ENCODE assay signal across 37 cellular contexts in the genomic region with DNA sequence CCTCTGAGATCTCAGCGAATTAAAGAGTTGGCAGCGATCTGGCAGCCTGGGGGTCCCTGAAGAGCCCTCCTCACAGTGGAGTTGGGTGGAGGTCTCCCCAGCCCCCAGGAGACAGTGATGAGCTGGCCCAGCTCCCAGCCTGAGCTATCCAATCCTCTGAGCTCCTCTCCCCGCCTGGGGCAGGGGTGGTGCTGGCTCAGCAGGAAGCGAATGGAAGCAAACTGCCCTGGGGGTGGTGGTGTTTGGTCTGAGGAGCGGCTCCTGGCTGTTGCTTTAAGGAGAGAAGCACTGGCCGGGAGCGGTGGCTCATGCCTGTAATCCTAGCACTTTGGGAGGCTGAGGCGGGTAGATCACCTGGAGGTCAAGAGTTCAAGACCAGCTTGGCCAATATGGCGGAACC. TPM values are rescaled to one million over a fixed set of nuclear protein-coding genes. Genes with fewer than 3 reads are reported as not detected.
"Had no signal": no experiment of that assay in that cellular context is flagged by ENCODE, and none has a peak within 500 bp of the region (broad histone marks: within the 10 kb centered on the region; RNA-seq: fewer than 3 reads in every experiment).

No MANE protein-coding gene starts in this region.

- H3K27ac Mint-ChIP-seq: activated B cell treated with CpG ODN at 0.5 μM for 24 hours; activated CD4-positive, alpha-beta memory T cell treated with anti-CD3 and anti-CD28 coated beads for 36 hours; activated CD4-positive, alpha-beta T cell treated with anti-CD3 and anti-CD28 coated beads, Interleukin-2, amount 10 ng/mL, durations not matched to agents 24 days and 14 days; activated CD8-positive, alpha-beta T cell treated with anti-CD3 and anti-CD28 coated beads for 36 hours; activated naive CD4-positive, alpha-beta T cell treated with anti-CD3 and anti-CD28 coated beads for 36 hours; activated naive CD4-positive, alpha-beta T cell treated with anti-CD3 and anti-CD28 coated beads, Interleukin-2, amount 50 U/mL, for 72 hours; activated naive CD8-positive, alpha-beta T cell treated with anti-CD3 and anti-CD28 coated beads for 36 hours; activated T-cell treated with anti-CD3 and anti-CD28 coated beads, Interleukin-2, amount 50 U/mL, for 72 hours; activated T-helper 1 cell treated with anti-CD3 and anti-CD28 coated beads, Interleukin-12 subunit alpha, Interleukin-12 subunit beta, Interleukin-2, Interleukin-4 antibody, amounts not matched to agents 30 ng/mL and 10 ng/mL and 1 ng/mL, durations not matched to agents 14 hours and 24 hours and 36 hours; activated T-helper 17 cell treated with anti-CD3 and anti-CD28 coated beads, Interleukin-2, amount 50 U/mL, for 72 hours; T-helper 1 cell treated with Interleukin-12 subunit alpha and Interleukin-12 subunit beta and Interleukin-4 antibody, amounts not matched to agents 30 μg/mL and 1 μg/mL, for 36 hours; T-helper 2 cell treated with Interferon-gamma antibody and Interleukin-4, amounts not matched to agents 5 μg/mL and 100 μg/mL, for 36 hours had no signal

- H3K4me1 ChIP-seq: adrenal gland, body of pancreas, breast epithelium had no signal

- DNase-seq: activated B cell treated with CpG ODN at 0.5 μM for 24 hours; activated CD4-positive, alpha-beta memory T cell treated with anti-CD3 and anti-CD28 coated beads for 36 hours; activated CD4-positive, alpha-beta T cell treated with anti-CD3 and anti-CD28 coated beads for 4 hours; activated CD4-positive, alpha-beta T cell treated with anti-CD3 and anti-CD28 coated beads, Interleukin-2, amount 10 ng/mL, durations not matched to agents 24 days and 14 days; activated CD4-positive, alpha-beta T cell treated with anti-CD3 and anti-CD28 coated beads, Interleukin-2, amount 50 U/mL, for 1 hour; activated CD4-positive, alpha-beta T cell treated with anti-CD3 and anti-CD28 coated beads, Interleukin-2, amount 50 U/mL, for 4 hours; activated CD4-positive, CD25-positive, alpha-beta regulatory T cell treated with anti-CD3 and anti-CD28 coated beads, Interleukin-2, amount 50 U/mL, for 72 hours; activated CD8-positive, alpha-beta memory T cell treated with anti-CD3 and anti-CD28 coated beads, Interleukin-2, amount 50 U/mL, for 4 hours; activated CD8-positive, alpha-beta T cell treated with anti-CD3 and anti-CD28 coated beads for 36 hours; activated effector memory CD4-positive, alpha-beta T cell treated with anti-CD3 and anti-CD28 coated beads, Interleukin-2, amount 50 U/mL, for 16 hours; activated gamma-delta T cell treated with Interleukin-2 at 50 U/mL for 16 hours; activated naive CD4-positive, alpha-beta T cell; activated naive CD4-positive, alpha-beta T cell treated with anti-CD3 and anti-CD28 coated beads for 36 hours; activated naive CD4-positive, alpha-beta T cell treated with anti-CD3 and anti-CD28 coated beads, Interleukin-2, amount 50 U/mL, for 16 hours; activated naive CD8-positive, alpha-beta T cell treated with anti-CD3 and anti-CD28 coated beads for 36 hours; activated T-cell treated with anti-CD3 and anti-CD28 coated beads for 4 hours; activated T-cell treated with anti-CD3 and anti-CD28 coated beads, Interleukin-2, amount 50 U/mL, for 1 hour; activated T-cell treated with anti-CD3 and anti-CD28 coated beads, Interleukin-2, amount 50 U/mL, for 4 hours; activated T-cell treated with anti-CD3 and anti-CD28 coated beads, Interleukin-2, amount 50 U/mL, for 72 hours; adrenal gland; amniotic stem cell; body of pancreas; brain microvascular endothelial cell; SW 1271; T-helper 1 cell; T-helper 2 cell; T-helper 9 cell had no signal

- H3K4me1 Mint-ChIP-seq: activated B cell treated with CpG ODN at 0.5 μM for 24 hours; activated CD4-positive, alpha-beta T cell treated with anti-CD3 and anti-CD28 coated beads, Interleukin-2, amount 10 ng/mL, durations not matched to agents 24 days and 14 days; activated naive CD8-positive, alpha-beta T cell treated with anti-CD3 and anti-CD28 coated beads for 36 hours; activated T-helper 17 cell treated with anti-CD3 and anti-CD28 coated beads, Interleukin-2, amount 50 U/mL, for 72 hours had no signal

- H3K27me3 Mint-ChIP-seq: activated B cell treated with CpG ODN at 0.5 μM for 24 hours had no signal

- H3K27ac ChIP-seq: adrenal gland, body of pancreas, brain microvascular endothelial cell, breast epithelium, VCaP had no signal

- H3K27me3 ChIP-seq: adrenal gland, body of pancreas, brain microvascular endothelial cell had no signal

- ATAC-seq: activated CD8-positive, alpha-beta T cell treated with anti-CD3 and anti-CD28 coated beads for 36 hours; activated naive CD4-positive, alpha-beta T cell treated with anti-CD3 and anti-CD28 coated beads, Interleukin-2, amount 50 U/mL, for 72 hours; activated T-cell treated with anti-CD3 and anti-CD28 coated beads, Interleukin-2, amount 50 U/mL, for 4 hours; activated T-cell treated with anti-CD3 and anti-CD28 coated beads, Interleukin-2, amount 50 U/mL, for 72 hours; activated T-helper 17 cell treated with anti-CD3 and anti-CD28 coated beads, Interleukin-2, amount 50 U/mL, for 72 hours; body of pancreas had no signal

- FAIRE-seq: astrocyte, TTC549 had no signal

- H3K4me3 Mint-ChIP-seq: activated B cell treated with CpG ODN at 0.5 μM for 24 hours; activated CD4-positive, alpha-beta memory T cell treated with anti-CD3 and anti-CD28 coated beads for 36 hours; activated CD4-positive, alpha-beta T cell treated with anti-CD3 and anti-CD28 coated beads, Interleukin-2, amount 10 ng/mL, durations not matched to agents 24 days and 14 days; activated CD8-positive, alpha-beta T cell treated with anti-CD3 and anti-CD28 coated beads for 36 hours; activated naive CD4-positive, alpha-beta T cell treated with anti-CD3 and anti-CD28 coated beads for 36 hours; activated naive CD8-positive, alpha-beta T cell treated with anti-CD3 and anti-CD28 coated beads for 36 hours; activated T-cell treated with anti-CD3 and anti-CD28 coated beads, Interleukin-2, amount 50 U/mL, for 4 hours; activated T-cell treated with anti-CD3 and anti-CD28 coated beads, Interleukin-2, amount 50 U/mL, for 72 hours; activated T-helper 1 cell treated with anti-CD3 and anti-CD28 coated beads, Interleukin-12 subunit alpha, Interleukin-12 subunit beta, Interleukin-2, Interleukin-4 antibody, amounts not matched to agents 30 ng/mL and 10 ng/mL and 1 ng/mL, durations not matched to agents 14 hours and 24 hours and 36 hours; activated T-helper 17 cell treated with anti-CD3 and anti-CD28 coated beads, Interleukin-2, amount 50 U/mL, for 72 hours; T-helper 1 cell treated with Interleukin-12 subunit alpha and Interleukin-12 subunit beta and Interleukin-4 antibody, amounts not matched to agents 30 μg/mL and 1 μg/mL, for 36 hours; T-helper 2 cell treated with Interferon-gamma antibody and Interleukin-4, amounts not matched to agents 5 μg/mL and 100 μg/mL, for 36 hours had no signal

- H3K36me3 ChIP-seq: adrenal gland, brain microvascular endothelial cell, breast epithelium had no signal

- H3K36me3 Mint-ChIP-seq: activated CD4-positive, alpha-beta memory T cell treated with anti-CD3 and anti-CD28 coated beads for 36 hours; activated naive CD8-positive, alpha-beta T cell treated with anti-CD3 and anti-CD28 coated beads for 36 hours had no signal

- H3K4me3 ChIP-seq: adrenal gland, body of pancreas, breast epithelium had no signal

RNA-seq across cellular contexts. Expression of gene MEG3, which starts 19.5 kb away (rescaled TPM):
- total RNA-seq: activated B cell treated with CpG ODN at 0.5 μM for 24 hours; activated CD4-positive, alpha-beta memory T cell treated with anti-CD3 and anti-CD28 coated beads for 36 hours; activated CD4-positive, alpha-beta T cell treated with anti-CD3 and anti-CD28 coated beads, Interleukin-2, amount 10 ng/mL, durations not matched to agents 24 days and 14 days; activated CD8-positive, alpha-beta memory T cell treated with anti-CD3 and anti-CD28 coated beads for 36 hours; activated CD8-positive, alpha-beta T cell treated with anti-CD3 and anti-CD28 coated beads for 36 hours; activated naive CD4-positive, alpha-beta T cell treated with anti-CD3 and anti-CD28 coated beads for 36 hours; activated naive CD4-positive, alpha-beta T cell treated with anti-CD3 and anti-CD28 coated beads, Interleukin-2, amount 50 U/mL, for 72 hours; activated T-cell treated with anti-CD3 and anti-CD28 coated beads, Interleukin-2, amount 50 U/mL, for 72 hours; activated T-helper 1 cell treated with anti-CD3 and anti-CD28 coated beads, Interleukin-12 subunit alpha, Interleukin-12 subunit beta, Interleukin-2, Interleukin-4 antibody, amounts not matched to agents 30 ng/mL and 10 ng/mL and 1 ng/mL, durations not matched to agents 14 hours and 24 hours and 36 hours; activated T-helper 17 cell treated with anti-CD3 and anti-CD28 coated beads, Interleukin-2, amount 50 U/mL, for 72 hours; astrocyte had no signal
